ENCODE assay signal across 7 cellular contexts in genomic region chr17:41966453-41967140, GRCh38. TPM values are rescaled to one million over a fixed set of nuclear protein-coding genes. Genes with fewer than 3 reads are reported as not detected.
DNase-seq lines count a peak whose midpoint lies in the region; ATAC-seq and TF ChIP-seq lines count a peak whose summit lies in the region.

Gene CNP (plus strand): TSS chr17:41966795. CDS start chr17:41966885, 90 bp downstream.

- TF ChIP-seq CTCF in WI38 (IDR thresholded peaks at IDR 0.05; ENCODE audit: low read depth, low read length), result no peak
- no peak for TF ChIP-seq CTCF in mammary epithelial cell (conservative IDR thresholded peaks at IDR 0.05 in 1 of 2, IDR thresholded peaks at IDR 0.05 in 1 of 2; ENCODE audit: extremely low read depth in 1 of 2, insufficient read depth in 1 of 2, low read depth in 1 of 2, low read length in 2 of 2)

- dilution Hi-C loops in mammary epithelial cell (cut with HindIII; ENCODE audit: low sequenced_read_pairs), result loop anchor here (5.0 to 10.0 kb wide), 2 partner anchors 36 to 148 kb away; partner anchors contain the start of gene DHX58

- WGBS in mammary epithelial cell (ENCODE audit: low coverage, missing lambda C conversion rate), result 1% methylated on average over 15 of the region's 71 CpGs

- H3K9me3 Mint-ChIP-seq in immature natural killer cell, result peaks cover 0 to 2% (median 0%) of the 10 kb centered on the region in 6 donors

- peak within 1 kb of the TSS; percentile 83 to 88 (median 85) for H3K4me3 Mint-ChIP-seq in immature natural killer cell

- ATAC-seq in GM18520 (IDR thresholded peaks at IDR 0.05; ENCODE audit: unreplicated experiment), result peak; percentile 63
- ATAC-seq in HG03097 (IDR thresholded peaks at IDR 0.05; ENCODE audit: low FRiP score, unreplicated experiment), result peak; percentile 74

- H4K20me1 ChIP-seq in mammary epithelial cell (ENCODE audit: insufficient read depth, low read length), result no peaks in the 10 kb centered on the region

- no TSS peak for BruUV-seq in mammary epithelial cell (replicated peaks; lab: Mats Ljungman, UMichigan)

- H3K4me3 ChIP-seq in WI38 (ENCODE audit: low read depth, low read length) (peak within 1 kb of the TSS; percentile 92), mammary epithelial cell (replicated peaks in 1 of 3; ENCODE audit: insufficient read depth in 1 of 3, low read depth in 2 of 3, low read length in 3 of 3) (peak within 1 kb of the TSS; percentile 77 to 93 (median 80))

- H3K9ac ChIP-seq in mammary epithelial cell (ENCODE audit: insufficient read depth, low read length), result peak within 1 kb of the TSS; percentile 81

- DNase-seq in NCI-H2227 treated with DMSO at 0.1 percent for 48 hours (lab: John Stamatoyannopoulos, UW) (peak; percentile 86), mammary epithelial cell (peak; percentile 92), immature natural killer cell (peak; percentile 89 to 93 (median 90)), smooth muscle cell of the brain vasculature (ENCODE audit: low read depth, low spot score) (peak; percentile 79)

- no peaks in the 10 kb centered on the region for H3K36me3 Mint-ChIP-seq in immature natural killer cell

- H3K4me1 Mint-ChIP-seq in immature natural killer cell, result peaks cover 31 to 43% of the 10 kb centered on the region in 2 donors

- H3K27ac Mint-ChIP-seq in immature natural killer cell, result peak within 1 kb of the TSS; percentile 83 to 93 (median 88)

- intact Hi-C loops in mammary epithelial cell (cut with micrococcal nuclease), result loop anchor here (2.0 to 5.0 kb wide), 3 partner anchors 50 to 456 kb away; partner anchors contain the start of genes CAVIN1, DNAJC7, FKBP10 and P3H4

- H3K4me1 ChIP-seq in mammary epithelial cell (ENCODE audit: insufficient read depth, low read length), result peaks cover 25% of the 10 kb centered on the region

- in situ Hi-C loops in mammary epithelial cell (cut with MboI; ENCODE audit: low sequenced_read_pairs in 2 of 2), result loop anchor here (5.0 to 10.0 kb wide), 2 partner anchors 148 to 151 kb away; partner anchors contain the start of gene DHX58 (in 1 of the 2)

- H2AFZ ChIP-seq in mammary epithelial cell (ENCODE audit: low read depth, low read length), result peak within 1 kb of the TSS; percentile 75

- no peaks in the 10 kb centered on the region for H3K9me3 ChIP-seq in mammary epithelial cell (replicated peaks; ENCODE audit: insufficient read depth, low read length)

- CTCF ChIA-PET in mammary epithelial cell (lab: Charles Lee; ENCODE audit: low non-redundant PET), result no interaction called here

- peaks cover 2 to 15% (median 10%) of the 10 kb centered on the region in 3 donors for H3K27me3 Mint-ChIP-seq in immature natural killer cell (ENCODE audit: low read depth in 3 of 3)

- peak within 1 kb of the TSS; percentile 82 for H3K27ac ChIP-seq in mammary epithelial cell (ENCODE audit: insufficient read depth, low read depth, low read length)

- peak within 1 kb of the TSS; percentile 98 for H3K4me2 ChIP-seq in mammary epithelial cell (ENCODE audit: insufficient read depth, low read depth, low read length)

- peaks cover 36% of the 10 kb centered on the region for H3K79me2 ChIP-seq in mammary epithelial cell (ENCODE audit: insufficient read depth, low read length)

- H3K27me3 ChIP-seq in mammary epithelial cell (ENCODE audit: insufficient read depth, low read length), result no peaks in the 10 kb centered on the region

- peaks cover 2% of the 10 kb centered on the region for H3K36me3 ChIP-seq in mammary epithelial cell (ENCODE audit: insufficient read depth, low read length)

RNA-seq across cellular contexts. Expression of gene CNP, which starts in this region (rescaled TPM):
- total RNA-seq in mammary epithelial cell, result 10 to 100 TPM; 61.7 to 72.6 TPM
- polyA plus RNA-seq in mammary epithelial cell, result 40.4 TPM
- 69.9 TPM for polyA minus RNA-seq in mammary epithelial cell
- 10 to 100 TPM; 22.8 to 56.3 (median 44.1) TPM for polyA plus RNA-seq in immature natural killer cell

Comparison
In these comparisons a context has a peak if more than half of its experiments do, and no peak if none do; other contexts are left out.
1. Peak in every context shown above with its lines: DNase-seq, ATAC-seq, H3K4me3 ChIP-seq and H3K27ac ChIP-seq.